31 cellular contexts compared by ENCODE assay signal in the genomic region with DNA sequence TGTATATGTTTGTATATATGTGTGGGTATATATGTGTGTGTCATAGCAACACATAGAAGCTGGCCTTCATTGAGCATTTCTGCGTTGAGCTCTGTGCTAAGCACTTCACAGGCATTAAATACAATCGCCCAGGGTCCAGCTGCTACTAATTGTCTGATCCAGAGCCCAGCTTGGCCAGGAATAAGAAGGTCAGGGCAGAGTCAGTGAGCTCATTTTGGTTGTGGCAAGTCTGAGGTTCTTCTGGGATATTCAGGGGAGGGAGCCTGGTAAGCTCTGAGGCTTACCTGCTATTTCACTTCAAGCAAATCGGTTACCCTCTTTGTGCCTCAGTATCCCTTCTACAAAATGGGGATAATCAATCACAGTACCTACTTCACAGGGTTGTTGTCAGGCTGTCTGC. TPM values are rescaled to one million over a fixed set of nuclear protein-coding genes. Genes with fewer than 3 reads are reported as not detected.
DNase-seq lines count a peak whose midpoint lies in the region; ATAC-seq, FAIRE-seq and TF ChIP-seq lines count a peak whose summit lies in the region.
"Had no signal": no experiment of that assay in that cellular context is flagged by ENCODE, and none has a peak within 500 bp of the region (broad histone marks: within the 10 kb centered on the region; RNA-seq: fewer than 3 reads in every experiment).

No MANE protein-coding gene starts in this region.

- no peak for FAIRE-seq in small intestine (lab: Jason Lieb, UNC)
- no peak for FAIRE-seq in GM12891 (lab: Jason Lieb, UNC)
- FAIRE-seq: endothelial cell of umbilical vein had no signal

- TF ChIP-seq POLR2A in vagina (IDR thresholded peaks at IDR 0.05), result no peak
- TF ChIP-seq POLR2A in GM12891 (IDR thresholded peaks at IDR 0.05; ENCODE audit: low read depth, low read length), result no peak

- H3K4me1 ChIP-seq in vagina, result peaks cover 41% of the 10 kb centered on the region
- H3K4me1 ChIP-seq in small intestine (ENCODE audit: control insufficient read depth in 2 of 2, insufficient read depth in 1 of 2, low read depth in 1 of 2, low read length in 1 of 2), result no peaks in the 10 kb centered on the region
- H3K4me1 ChIP-seq: Caco-2 had no signal

- TF ChIP-seq CTCF in astrocyte of the spinal cord (IDR thresholded peaks at IDR 0.05; ENCODE audit: low read depth, low read length) (no peak), vagina (IDR thresholded peaks at IDR 0.05) (no peak)

- H3K27me3 ChIP-seq in vagina (no peaks in the 10 kb centered on the region), small intestine (ENCODE audit: control insufficient read depth in 2 of 2, insufficient read depth in 2 of 2, low read length in 2 of 2) (no peaks in the 10 kb centered on the region)
- H3K27me3 ChIP-seq: adrenal gland, brain microvascular endothelial cell, upper lobe of left lung had no signal

- intact Hi-C loops in vagina (cut with DNase I), result no loop called here

- H3K9me3 ChIP-seq in vagina (no peaks in the 10 kb centered on the region), small intestine (ENCODE audit: control insufficient read depth, low read depth) (no peaks in the 10 kb centered on the region)
- H3K9me3 ChIP-seq: adrenal gland, Caco-2, heart right ventricle, upper lobe of left lung had no signal

- H3K4me3 ChIP-seq in astrocyte of the spinal cord (ENCODE audit: low read depth, low read length), result no peak overlapping the region
- H3K4me3 ChIP-seq in vagina, result no peak overlapping the region
- no peak overlapping the region for H3K4me3 ChIP-seq in small intestine (ENCODE audit: low read depth in 1 of 2, low read length in 2 of 2)
- H3K4me3 ChIP-seq: adrenal gland, heart right ventricle, skin epidermis, upper lobe of left lung had no signal

- H3K36me3 ChIP-seq in vagina, result no peaks in the 10 kb centered on the region
- H3K36me3 ChIP-seq in small intestine (ENCODE audit: control insufficient read depth in 2 of 2, insufficient read depth in 2 of 2, low read length in 2 of 2), result no peaks in the 10 kb centered on the region
- H3K36me3 ChIP-seq: adrenal gland, brain microvascular endothelial cell, heart right ventricle, upper lobe of left lung had no signal

- in situ Hi-C loops in astrocyte of the spinal cord (cut with HindIII; ENCODE audit: low sequenced_read_pairs), result no loop called here

- ATAC-seq in HG03095 (IDR thresholded peaks at IDR 0.05; ENCODE audit: unreplicated experiment), result no peak
- ATAC-seq: activated CD8-positive, alpha-beta T cell treated with anti-CD3 and anti-CD28 coated beads for 36 hours; HCT116; heart right ventricle; natural killer cell; Panc1; stimulated activated naive B cell treated with anti-CD40 and anti-IgM and Interleukin-4, amounts not matched to agents 10 μg/mL and 1 μg/mL and 100 μg/mL, for 72 hours had no signal

- 78 to 84% (median 82%) methylated on average over 3 of the region's 3 CpGs for WGBS in small intestine, 3 donors

- DNase-seq in NCI-H524 treated with DMSO at 0.1 percent for 48 hours (lab: John Stamatoyannopoulos, UW), result peak; percentile 46
- peak; percentile 29 for DNase-seq in astrocyte of the spinal cord (ENCODE audit: low read depth, low spot score)
- DNase-seq in myocyte (ENCODE audit: low read depth), result peak; percentile 87
- DNase-seq in vagina (ENCODE audit: extremely low spot score in 2 of 2), result no peak
- DNase-seq in small intestine, result no peak
- no peak for DNase-seq in GM12891 (ENCODE audit: insufficient read length, low spot score)
- DNase-seq: activated CD4-positive, alpha-beta T cell treated with anti-CD3 and anti-CD28 coated beads for 1 hour; activated CD8-positive, alpha-beta memory T cell treated with anti-CD3 and anti-CD28 coated beads, Interleukin-2, amount 50 U/mL, for 48 hours; activated CD8-positive, alpha-beta T cell treated with anti-CD3 and anti-CD28 coated beads for 36 hours; activated naive CD4-positive, alpha-beta T cell treated with anti-CD3 and anti-CD28 coated beads for 36 hours; brain microvascular endothelial cell; Caco-2; DMS53; heart right ventricle; kidney glomerular epithelial cell; natural killer cell; NCI-H146; NCI-H526; SHP77 treated with DMSO at 0.1 percent for 48 hours; stimulated activated naive B cell treated with anti-CD40 and anti-IgM and Interleukin-4, amounts not matched to agents 10 μg/mL and 1 μg/mL and 100 μg/mL, for 72 hours; upper lobe of left lung had no signal

- H3K27ac ChIP-seq in vagina (peak overlapping the region; percentile 76), small intestine (ENCODE audit: low read depth in 1 of 2, low read length in 1 of 2) (no peak overlapping the region)
- H3K27ac ChIP-seq: adrenal gland, brain microvascular endothelial cell, C4-2B, upper lobe of left lung had no signal

TF ChIP-seq in GM12891, 5 proteins besides CTCF, POLR2A, EP300 and RAD21:
- TF ChIP-seq POLR2AphosphoS5 (IDR thresholded peaks at IDR 0.05; ENCODE audit: low read depth, low read length) (no peak), PAX5 (IDR thresholded peaks at IDR 0.05; ENCODE audit: insufficient read depth, low read length, severe bottlenecking) (no peak), POU2F2 (IDR thresholded peaks at IDR 0.05; ENCODE audit: low read depth, low read length) (no peak), TAF1 (IDR thresholded peaks at IDR 0.05; ENCODE audit: low read depth, low read length) (no peak), SPI1 (IDR thresholded peaks at IDR 0.05; ENCODE audit: low read depth, low read length) (no peak)

RNA-seq across cellular contexts. Expression of a gene that starts 59.6 kb away (rescaled TPM):
- 16.0 and 28.9 TPM in 2 replicates for total RNA-seq in myocyte
- polyA plus RNA-seq in myocyte (2012), result 11.4 TPM
- total RNA-seq in vagina, result 1.7 TPM
- under 1 TPM in 1 of 3 donors, not detected in 2; 0.34 TPM for polyA plus RNA-seq in small intestine
- 0.19 TPM for polyA plus RNA-seq in GM12891 (2012; ENCODE audit: low read depth, missing spikeins)
- total RNA-seq: fibroblast of villous mesenchyme; T-helper 2 cell treated with Interferon-gamma antibody and Interleukin-4, amounts not matched to agents 100 ng/mL and 5 ng/mL, for 36 hours had no signal
- polyA plus RNA-seq: IgD-negative memory B cell had no signal

Comparison
In these comparisons a context has a peak if more than half of its experiments do, and no peak if none do; other contexts are left out.
1. DNase-seq: peak in NCI-H524 treated with DMSO at 0.1 percent for 48 hours (single experiment), astrocyte of the spinal cord (single experiment) and myocyte (single experiment); none in vagina (0 of 2), small intestine (single experiment) and GM12891 (single experiment).